Comparison of ENCODE assay signal across 13 cellular contexts in genomic region chr3:186526256-186526606, GRCh38. TPM values are rescaled to one million over a fixed set of nuclear protein-coding genes. Genes with fewer than 3 reads are reported as not detected.
A peak's percentile ranks its signal among the peaks of the same experiment; 100 is the strongest.
DNase-seq lines count a peak whose midpoint lies in the region; ATAC-seq and TF ChIP-seq lines count a peak whose summit lies in the region.
"Had no signal": no experiment of that assay in that cellular context is flagged by ENCODE, and none has a peak within 500 bp of the region (broad histone marks: within the 10 kb centered on the region; RNA-seq: fewer than 3 reads in every experiment).

No MANE protein-coding gene starts in this region.

- no peak overlapping the region for H3K27ac Mint-ChIP-seq in activated CD8-positive, alpha-beta T cell treated with anti-CD3 and anti-CD28 coated beads for 36 hours
- H3K27ac Mint-ChIP-seq in activated CD8-positive, alpha-beta T cell treated with anti-CD3 and anti-CD28 coated beads, Interleukin-2, amount 10 ng/mL, durations not matched to agents 7 days and 5 days, result no peak overlapping the region
- no peak overlapping the region for H3K27ac Mint-ChIP-seq in stimulated activated naive CD8-positive, alpha-beta T cell treated with anti-CD3 and anti-CD28 coated beads, Interleukin-15, amount 100 ng/mL, for 72 hours
- H3K27ac Mint-ChIP-seq in activated CD4-positive, alpha-beta T cell treated with anti-CD3 and anti-CD28 coated beads, Interleukin-2, amount 10 ng/mL, durations not matched to agents 24 days and 14 days, result no peak overlapping the region
- H3K27ac Mint-ChIP-seq: type B pancreatic cell had no signal

- no peak for TF ChIP-seq CTCF in activated CD8-positive, alpha-beta T cell treated with anti-CD3 and anti-CD28 coated beads for 36 hours (IDR thresholded peaks at IDR 0.05)

- intact Hi-C loops in activated CD8-positive, alpha-beta T cell treated with anti-CD3 and anti-CD28 coated beads for 36 hours (cut with micrococcal nuclease), result no loop called here
- intact Hi-C loops in activated CD4-positive, alpha-beta T cell treated with anti-CD3 and anti-CD28 coated beads, Interleukin-2, amount 10 ng/mL, durations not matched to agents 24 days and 14 days (cut with micrococcal nuclease), result no loop called here

- peaks cover 40% of the 10 kb centered on the region for H3K4me1 Mint-ChIP-seq in activated CD8-positive, alpha-beta T cell treated with anti-CD3 and anti-CD28 coated beads for 36 hours (ENCODE audit: low read depth)
- peaks cover 21% of the 10 kb centered on the region for H3K4me1 Mint-ChIP-seq in activated CD8-positive, alpha-beta T cell treated with anti-CD3 and anti-CD28 coated beads, Interleukin-2, amount 10 ng/mL, durations not matched to agents 7 days and 5 days (ENCODE audit: low read depth)
- H3K4me1 Mint-ChIP-seq in stimulated activated naive CD8-positive, alpha-beta T cell treated with anti-CD3 and anti-CD28 coated beads, Interleukin-15, amount 100 ng/mL, for 72 hours, result peaks cover 45% of the 10 kb centered on the region
- peaks cover 27% of the 10 kb centered on the region for H3K4me1 Mint-ChIP-seq in activated CD4-positive, alpha-beta T cell treated with anti-CD3 and anti-CD28 coated beads, Interleukin-2, amount 10 ng/mL, durations not matched to agents 24 days and 14 days

- H3K9me3 Mint-ChIP-seq in activated CD8-positive, alpha-beta T cell treated with anti-CD3 and anti-CD28 coated beads for 36 hours, result no peaks in the 10 kb centered on the region
- H3K9me3 Mint-ChIP-seq in activated CD8-positive, alpha-beta T cell treated with anti-CD3 and anti-CD28 coated beads, Interleukin-2, amount 10 ng/mL, durations not matched to agents 7 days and 5 days (ENCODE audit: insufficient read depth), result no peaks in the 10 kb centered on the region
- no peaks in the 10 kb centered on the region for H3K9me3 Mint-ChIP-seq in stimulated activated naive CD8-positive, alpha-beta T cell treated with anti-CD3 and anti-CD28 coated beads, Interleukin-15, amount 100 ng/mL, for 72 hours
- H3K9me3 Mint-ChIP-seq in activated CD4-positive, alpha-beta T cell treated with anti-CD3 and anti-CD28 coated beads, Interleukin-2, amount 10 ng/mL, durations not matched to agents 24 days and 14 days, result peaks cover 16% of the 10 kb centered on the region

- CTCF ChIA-PET in activated CD8-positive, alpha-beta T cell treated with anti-CD3 and anti-CD28 coated beads for 36 hours (lab: Charles Lee), result interaction anchor here (0.8 kb wide), 1 partner anchor 15 kb away, joined by 3 read pairs; no protein-coding TSS in a partner anchor
- CTCF ChIA-PET in activated CD8-positive, alpha-beta T cell treated with anti-CD3 and anti-CD28 coated beads, Interleukin-2, amount 10 ng/mL, durations not matched to agents 7 days and 5 days (lab: Charles Lee), result interaction anchor here (0.6 to 2.0 kb wide), 2 partner anchors 14 to 583 kb away, joined by 3 to 13 read pairs; no protein-coding TSS in a partner anchor

- POLR2A ChIA-PET in activated CD8-positive, alpha-beta T cell treated with anti-CD3 and anti-CD28 coated beads for 36 hours (lab: Charles Lee), result no interaction called here
- POLR2A ChIA-PET in activated CD8-positive, alpha-beta T cell treated with anti-CD3 and anti-CD28 coated beads, Interleukin-2, amount 10 ng/mL, durations not matched to agents 7 days and 5 days (lab: Charles Lee), result no interaction called here

- peak; percentile 34 for ATAC-seq in activated CD8-positive, alpha-beta T cell treated with anti-CD3 and anti-CD28 coated beads for 36 hours
- ATAC-seq in activated CD8-positive, alpha-beta T cell treated with anti-CD3 and anti-CD28 coated beads, Interleukin-2, amount 10 ng/mL, durations not matched to agents 7 days and 5 days, result no peak
- peak; percentile 43 for ATAC-seq in HG02678 (IDR thresholded peaks at IDR 0.05; ENCODE audit: unreplicated experiment)
- peak; percentile 42 for ATAC-seq in stimulated activated naive CD8-positive, alpha-beta T cell treated with anti-CD3 and anti-CD28 coated beads, Interleukin-15, amount 100 ng/mL, for 72 hours

- no peaks in the 10 kb centered on the region for H3K27me3 Mint-ChIP-seq in activated CD8-positive, alpha-beta T cell treated with anti-CD3 and anti-CD28 coated beads for 36 hours
- no peaks in the 10 kb centered on the region for H3K27me3 Mint-ChIP-seq in activated CD8-positive, alpha-beta T cell treated with anti-CD3 and anti-CD28 coated beads, Interleukin-2, amount 10 ng/mL, durations not matched to agents 7 days and 5 days (ENCODE audit: low read depth)
- no peaks in the 10 kb centered on the region for H3K27me3 Mint-ChIP-seq in stimulated activated naive CD8-positive, alpha-beta T cell treated with anti-CD3 and anti-CD28 coated beads, Interleukin-15, amount 100 ng/mL, for 72 hours
- H3K27me3 Mint-ChIP-seq in activated CD4-positive, alpha-beta T cell treated with anti-CD3 and anti-CD28 coated beads, Interleukin-2, amount 10 ng/mL, durations not matched to agents 24 days and 14 days, result peaks cover 2% of the 10 kb centered on the region

- H3K36me3 Mint-ChIP-seq in activated CD8-positive, alpha-beta T cell treated with anti-CD3 and anti-CD28 coated beads for 36 hours (ENCODE audit: low read depth), result peaks cover 10% of the 10 kb centered on the region
- H3K36me3 Mint-ChIP-seq in activated CD8-positive, alpha-beta T cell treated with anti-CD3 and anti-CD28 coated beads, Interleukin-2, amount 10 ng/mL, durations not matched to agents 7 days and 5 days (ENCODE audit: low read depth), result peaks cover 1% of the 10 kb centered on the region
- H3K36me3 Mint-ChIP-seq in activated CD4-positive, alpha-beta T cell treated with anti-CD3 and anti-CD28 coated beads, Interleukin-2, amount 10 ng/mL, durations not matched to agents 24 days and 14 days (ENCODE audit: low read depth), result peaks cover 9% of the 10 kb centered on the region
- H3K36me3 Mint-ChIP-seq: type B pancreatic cell had no signal

- DNase-seq in activated CD8-positive, alpha-beta T cell treated with anti-CD3 and anti-CD28 coated beads for 36 hours, result peak; percentile 40
- DNase-seq in activated CD8-positive, alpha-beta T cell treated with anti-CD3 and anti-CD28 coated beads, Interleukin-2, amount 10 ng/mL, durations not matched to agents 7 days and 5 days, result no peak
- DNase-seq in NCI-H1694 treated with DMSO at 0.1 percent for 48 hours (lab: John Stamatoyannopoulos, UW) (peak; percentile 92), NCI-H1092 treated with DMSO at 0.1 percent for 48 hours (lab: John Stamatoyannopoulos, UW) (no peak), SIG-M5 treated with dmso at 0.1 percent for 504 hours (lab: John Stamatoyannopoulos, UW; ENCODE audit: unreplicated experiment) (no peak)
- peak in 1 of 2 donors; percentile 30 for DNase-seq in stimulated activated naive CD8-positive, alpha-beta T cell treated with anti-CD3 and anti-CD28 coated beads, Interleukin-15, amount 100 ng/mL, for 72 hours
- DNase-seq in activated CD4-positive, alpha-beta T cell treated with anti-CD3 and anti-CD28 coated beads, Interleukin-2, amount 10 ng/mL, durations not matched to agents 24 days and 14 days, result no peak
- DNase-seq: activated CD8-positive, alpha-beta memory T cell treated with anti-CD3 and anti-CD28 coated beads, Interleukin-2, amount 50 U/mL, for 4 hours; colonic mucosa; NCI-H345; SHP77 had no signal

- H3K4me3 Mint-ChIP-seq in activated CD8-positive, alpha-beta T cell treated with anti-CD3 and anti-CD28 coated beads for 36 hours, result no peak overlapping the region
- H3K4me3 Mint-ChIP-seq in activated CD8-positive, alpha-beta T cell treated with anti-CD3 and anti-CD28 coated beads, Interleukin-2, amount 10 ng/mL, durations not matched to agents 7 days and 5 days, result no peak overlapping the region
- H3K4me3 Mint-ChIP-seq in stimulated activated naive CD8-positive, alpha-beta T cell treated with anti-CD3 and anti-CD28 coated beads, Interleukin-15, amount 100 ng/mL, for 72 hours, result no peak overlapping the region
- no peak overlapping the region for H3K4me3 Mint-ChIP-seq in activated CD4-positive, alpha-beta T cell treated with anti-CD3 and anti-CD28 coated beads, Interleukin-2, amount 10 ng/mL, durations not matched to agents 24 days and 14 days
- H3K4me3 Mint-ChIP-seq: type B pancreatic cell had no signal

RNA-seq across cellular contexts. Expression of gene CRYGS, which starts 17.9 kb away (rescaled TPM):
- total RNA-seq in activated CD8-positive, alpha-beta T cell treated with anti-CD3 and anti-CD28 coated beads for 36 hours, result 1 to 10 TPM; 1.4 to 2.6 TPM
- 1 to 10 TPM; 4.6 to 5.6 TPM for total RNA-seq in activated CD8-positive, alpha-beta T cell treated with anti-CD3 and anti-CD28 coated beads, Interleukin-2, amount 10 ng/mL, durations not matched to agents 7 days and 5 days
- total RNA-seq in activated CD4-positive, alpha-beta T cell treated with anti-CD3 and anti-CD28 coated beads, Interleukin-2, amount 10 ng/mL, durations not matched to agents 24 days and 14 days, result 4.4 and 4.8 TPM in 2 replicates

RNA-seq across cellular contexts. Expression of gene TBCCD1, which starts 40.9 kb away (rescaled TPM):
- 10 to 100 TPM in 1 of 2 experiments, 1 to 10 TPM in 1; 9.8 to 10.8 TPM for total RNA-seq in activated CD8-positive, alpha-beta T cell treated with anti-CD3 and anti-CD28 coated beads for 36 hours
- total RNA-seq in activated CD8-positive, alpha-beta T cell treated with anti-CD3 and anti-CD28 coated beads, Interleukin-2, amount 10 ng/mL, durations not matched to agents 7 days and 5 days, result 10 to 100 TPM; 19.4 to 20.1 TPM
- total RNA-seq in activated CD4-positive, alpha-beta T cell treated with anti-CD3 and anti-CD28 coated beads, Interleukin-2, amount 10 ng/mL, durations not matched to agents 24 days and 14 days, result 20.9 and 21.4 TPM in 2 replicates

RNA-seq across cellular contexts. Expression of gene DNAJB11, which starts 44.3 kb away (rescaled TPM):
- 10 to 100 TPM; 30.0 to 31.5 TPM for total RNA-seq in activated CD8-positive, alpha-beta T cell treated with anti-CD3 and anti-CD28 coated beads for 36 hours
- 10 to 100 TPM; 55.9 to 56.5 TPM for total RNA-seq in activated CD8-positive, alpha-beta T cell treated with anti-CD3 and anti-CD28 coated beads, Interleukin-2, amount 10 ng/mL, durations not matched to agents 7 days and 5 days
- total RNA-seq in activated CD4-positive, alpha-beta T cell treated with anti-CD3 and anti-CD28 coated beads, Interleukin-2, amount 10 ng/mL, durations not matched to agents 24 days and 14 days, result 74.0 and 77.7 TPM in 2 replicates

Comparison
In these comparisons a context has a peak if more than half of its experiments do, and no peak if none do; other contexts are left out.
1. DNase-seq: peak in activated CD8-positive, alpha-beta T cell treated with anti-CD3 and anti-CD28 coated beads for 36 hours (single experiment) and NCI-H1694 treated with DMSO at 0.1 percent for 48 hours (single experiment); none in activated CD8-positive, alpha-beta T cell treated with anti-CD3 and anti-CD28 coated beads, Interleukin-2, amount 10 ng/mL, durations not matched to agents 7 days and 5 days (single experiment), NCI-H1092 treated with DMSO at 0.1 percent for 48 hours (single experiment), SIG-M5 treated with dmso at 0.1 percent for 504 hours (single experiment) and activated CD4-positive, alpha-beta T cell treated with anti-CD3 and anti-CD28 coated beads, Interleukin-2, amount 10 ng/mL, durations not matched to agents 24 days and 14 days (single experiment).